ENCODE assay signal across 12 cellular contexts in the genomic region with DNA sequence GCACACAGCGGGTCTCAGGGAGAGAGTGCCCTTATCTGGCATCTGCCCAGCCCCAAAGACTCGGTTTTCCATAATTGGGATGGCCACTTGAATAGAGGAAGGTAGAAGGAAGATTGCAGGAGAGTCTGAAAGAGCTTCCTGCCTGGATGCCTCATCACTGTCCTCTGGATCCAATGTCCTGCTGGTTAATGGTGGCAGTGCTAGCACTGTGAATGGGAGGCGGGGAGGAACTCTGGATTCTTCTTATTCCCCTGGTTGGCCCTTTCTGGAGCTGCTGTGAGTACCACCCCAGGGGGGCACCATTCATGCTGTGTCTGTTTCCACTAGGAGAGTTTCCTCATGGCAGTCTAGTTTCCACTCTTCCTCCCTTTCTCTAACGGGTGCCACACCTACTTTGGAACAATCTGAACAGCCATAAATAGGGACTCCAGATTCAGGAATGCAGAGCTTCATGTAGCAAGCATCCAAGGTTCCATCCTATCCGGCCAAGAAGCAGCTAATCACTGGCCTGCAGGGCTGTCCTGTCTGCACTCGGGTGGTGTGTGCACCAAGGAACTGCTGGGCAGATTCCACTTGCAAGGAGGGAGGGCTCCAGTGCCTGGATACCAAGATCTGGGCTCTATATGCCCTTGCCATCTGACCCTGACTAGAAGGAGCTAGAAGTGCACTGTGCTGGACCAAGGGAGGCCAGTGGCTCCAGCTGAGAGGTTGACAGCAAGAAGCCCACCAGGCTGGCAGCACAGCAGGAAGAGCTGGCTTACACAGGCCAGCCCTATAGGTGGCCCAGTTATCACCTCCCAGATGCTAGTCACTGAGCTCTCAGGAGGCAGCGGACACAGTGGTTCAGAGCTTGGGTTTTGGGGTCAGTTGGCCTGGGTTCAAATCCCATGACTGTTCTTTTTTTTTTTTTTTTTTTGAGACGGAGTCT. TPM values are rescaled to one million over a fixed set of nuclear protein-coding genes. Genes with fewer than 3 reads are reported as not detected.
DNase-seq lines count a peak whose midpoint lies in the region; ATAC-seq and TF ChIP-seq lines count a peak whose summit lies in the region.
"Had no signal": no experiment of that assay in that cellular context is flagged by ENCODE, and none has a peak within 500 bp of the region (broad histone marks: within the 10 kb centered on the region; RNA-seq: fewer than 3 reads in every experiment).

No MANE protein-coding gene starts in this region.

- peak in 2 of 3 experiments; percentile 10 to 15 for DNase-seq in NCI-H1417 (lab: John Stamatoyannopoulos, UW)
- DNase-seq in NCI-H1417 treated with DMSO at 0.1 percent for 48 hours (lab: John Stamatoyannopoulos, UW) = no peak
- no peak for DNase-seq in right atrium auricular region (ENCODE audit: low spot score)
- DNase-seq in thyroid gland = no peak
- no peak for DNase-seq in HT-29 (ENCODE audit: low spot score)
- DNase-seq: 8988T; effector CD8-positive, alpha-beta T cell had no signal

- H3K27me3 ChIP-seq in right atrium auricular region = no peaks in the 10 kb centered on the region
- H3K27me3 ChIP-seq in thyroid gland = no peaks in the 10 kb centered on the region

- 67 to 68% methylated on average over 8 of the region's 8 CpGs for WGBS in thyroid gland, 2 donors

- TF ChIP-seq CTCF in WI38 (IDR thresholded peaks at IDR 0.05; ENCODE audit: low read depth, low read length) (peak; percentile 3; the same call in 1 of the 2 replicates), right atrium auricular region (IDR thresholded peaks at IDR 0.05) (peak in 1 of 2 donors; percentile 17), thyroid gland (IDR thresholded peaks at IDR 0.05) (peak in 1 of 6 experiments; percentile 1)

- ATAC-seq in HG03342 (IDR thresholded peaks at IDR 0.05; ENCODE audit: unreplicated experiment) (no peak), GM18907 (IDR thresholded peaks at IDR 0.05; ENCODE audit: unreplicated experiment) (no peak)

- H3K9me3 ChIP-seq in right atrium auricular region (no peaks in the 10 kb centered on the region), thyroid gland (no peaks in the 10 kb centered on the region)

- H3K27ac ChIP-seq in right atrium auricular region (peak overlapping the region; percentile 41 to 79), thyroid gland (peak overlapping the region; percentile 24 to 77 (median 62))
- H3K27ac ChIP-seq: hepatocyte had no signal

- no peak for TF ChIP-seq POLR2A in thyroid gland (IDR thresholded peaks at IDR 0.05)

- intact Hi-C loops in thyroid gland (cut with DNase I) = no loop called here

- H3K4me1 ChIP-seq in right atrium auricular region (peaks cover 0 to 81% of the 10 kb centered on the region in 2 donors), thyroid gland (peaks cover 33 to 68% of the 10 kb centered on the region in 2 donors)

- H3K4me3 ChIP-seq in WI38 (ENCODE audit: low read depth, low read length) (no peak overlapping the region), right atrium auricular region (no peak overlapping the region), thyroid gland (replicated peaks in 1 of 3) (no peak overlapping the region)
- H3K4me3 ChIP-seq: hepatocyte had no signal

- H3K36me3 ChIP-seq in right atrium auricular region = peaks cover 1% of the 10 kb centered on the region
- peaks cover 0 to 3% of the 10 kb centered on the region in 2 donors for H3K36me3 ChIP-seq in thyroid gland

RNA-seq across cellular contexts. Expression of gene ATOH8, which starts 4.6 kb away (rescaled TPM):
- 100 to 1,000 TPM in 1 of 2 donors, 10 to 100 TPM in 1; 35.1 to 116 TPM for total RNA-seq in right atrium auricular region
- 100 to 1,000 TPM in 2 of 4 donors, 10 to 100 TPM in 2; 82.8 to 260 (median 167) TPM for total RNA-seq in thyroid gland
- total RNA-seq in HT-29 (2014; rRNA removed; shearing (Covaris generic)) = 1.0 and 2.3 TPM in 2 replicates

RNA-seq across cellular contexts. Expression of gene GNLY, which starts 55.1 kb away (rescaled TPM):
- total RNA-seq in right atrium auricular region (1 to 10 TPM in 1 of 2 donors, not detected in 1; 1.4 TPM), thyroid gland (1 to 10 TPM in 1 of 4 donors, under 1 TPM in 2, not detected in 1; 0.22 to 3.6 (median 0.63) TPM)
- total RNA-seq in HT-29 (2014; rRNA removed; shearing (Covaris generic)) = not detected in 2 replicates
- total RNA-seq: hepatocyte, renal cortical epithelial cell had no signal

Comparison
In these comparisons a context has a peak if more than half of its experiments do, and no peak if none do; other contexts are left out.
1. DNase-seq: peak in NCI-H1417 (2 of 3); none in NCI-H1417 treated with DMSO at 0.1 percent for 48 hours (single experiment), right atrium auricular region (single experiment), thyroid gland (0 of 2) and HT-29 (single experiment).
2. RNA of gene ATOH8, which starts 4.6 kb away (total RNA-seq): 82.8 to 260 TPM in thyroid gland and 35.1 to 116 TPM in right atrium auricular region; 1.0 to 2.3 TPM in HT-29; every median in the first group is over 10 times any median in the second.